8 cellular contexts compared by ENCODE assay signal in genomic region chr3:160448845-160449659, GRCh38. TPM values are rescaled to one million over a fixed set of nuclear protein-coding genes. Genes with fewer than 3 reads are reported as not detected.
DNase-seq lines count a peak whose midpoint lies in the region; ATAC-seq and TF ChIP-seq lines count a peak whose summit lies in the region.

No MANE protein-coding gene starts in this region.

- TF ChIP-seq CTCF in WI38 (IDR thresholded peaks at IDR 0.05; ENCODE audit: low read depth, low read length) (no peak), neural progenitor cell (IDR thresholded peaks at IDR 0.05) (no peak)

- peaks cover 22% of the 10 kb centered on the region for H3K4me1 ChIP-seq in neural progenitor cell

- H4K20me1 ChIP-seq in neural progenitor cell (ENCODE audit: low read depth): peaks cover 10% of the 10 kb centered on the region

- peaks cover 4% of the 10 kb centered on the region for H3K27me3 Mint-ChIP-seq in neural progenitor cell (ENCODE audit: insufficient read depth, low read depth)

- peak overlapping the region; percentile 87 for H3K4me3 ChIP-seq in WI38 (ENCODE audit: low read depth, low read length)
- peak overlapping the region; percentile 77 for H3K4me3 ChIP-seq in neural progenitor cell

- H3K36me3 ChIP-seq in neural progenitor cell: peaks cover 23% of the 10 kb centered on the region

- H3K27ac ChIP-seq in neural progenitor cell: peak overlapping the region; percentile 98

- peak overlapping the region; percentile 89 for H3K4me2 ChIP-seq in neural progenitor cell

- H3K27me3 ChIP-seq in neural progenitor cell: no peaks in the 10 kb centered on the region

- H3F3A ChIP-seq in neural progenitor cell (ENCODE audit: low read depth): peaks cover 23% of the 10 kb centered on the region

- H3K27ac Mint-ChIP-seq in neural progenitor cell: peak overlapping the region; percentile 97

- DNase-seq in DMS53 treated with DMSO at 0.1 percent for 48 hours (lab: John Stamatoyannopoulos, UW; ENCODE audit: unreplicated experiment) (peak; percentile 40), fibroblast of the conjunctiva (ENCODE audit: low read depth) (peak; percentile 39), neural progenitor cell (ENCODE audit: low spot score) (peak; percentile 12), AML-193 (lab: John Stamatoyannopoulos, UW) (no peak), HuH-7 (ENCODE audit: low spot score) (no peak)

- peak overlapping the region; percentile 58 for H3K9ac ChIP-seq in neural progenitor cell

- peaks cover 11% of the 10 kb centered on the region for H3K9me3 Mint-ChIP-seq in neural progenitor cell

- H3K9me3 ChIP-seq in neural progenitor cell (ENCODE audit: low read depth): no peaks in the 10 kb centered on the region

- H3K36me3 Mint-ChIP-seq in neural progenitor cell: peaks cover 26% of the 10 kb centered on the region

- H2AFZ ChIP-seq in neural progenitor cell (replicated peaks): peak overlapping the region; percentile 74

- H3K4me1 Mint-ChIP-seq in neural progenitor cell: peaks cover 24% of the 10 kb centered on the region

- H3K79me2 ChIP-seq in neural progenitor cell (ENCODE audit: low read depth): peaks cover 61% of the 10 kb centered on the region

- peak overlapping the region; percentile 99 for H3K4me3 Mint-ChIP-seq in neural progenitor cell

- peak; percentile 35 for ATAC-seq in GM19463 (IDR thresholded peaks at IDR 0.05; ENCODE audit: unreplicated experiment)
- ATAC-seq in HG03558 (IDR thresholded peaks at IDR 0.05; ENCODE audit: extremely low read depth, unreplicated experiment): peak; percentile 13

RNA-seq across cellular contexts. Expression of gene TRIM59, which starts 0.5 kb away (rescaled TPM):
- total RNA-seq in neural progenitor cell (ENCODE audit: low replicate concordance): 80.9 and 120 TPM in 2 replicates

RNA-seq across cellular contexts. Expression of gene SMC4, which starts 49.6 kb away (rescaled TPM):
- 233 and 382 TPM in 2 replicates for total RNA-seq in neural progenitor cell (ENCODE audit: low replicate concordance)

RNA-seq across cellular contexts. Expression of gene IFT80, which starts 50.0 kb away (rescaled TPM):
- total RNA-seq in neural progenitor cell (ENCODE audit: low replicate concordance): 69.0 and 90.0 TPM in 2 replicates

Comparison
In these comparisons a context has a peak if more than half of its experiments do, and no peak if none do; other contexts are left out.
1. DNase-seq: peak in DMS53 treated with DMSO at 0.1 percent for 48 hours (single experiment), fibroblast of the conjunctiva (single experiment) and neural progenitor cell (single experiment); none in AML-193 (0 of 2) and HuH-7 (single experiment).